Comparison of ENCODE assay signal across 22 cellular contexts in genomic region chr6:9039258-9039657, GRCh38.
DNase-seq lines count a peak whose midpoint lies in the region; ATAC-seq and TF ChIP-seq lines count a peak whose summit lies in the region.
"Had no signal": no experiment of that assay in that cellular context is flagged by ENCODE, and none has a peak within 500 bp of the region (broad histone marks: within the 10 kb centered on the region; RNA-seq: fewer than 3 reads in every experiment).

No MANE protein-coding gene starts in this region.

- TF ChIP-seq CTCF in AG09319 (IDR thresholded peaks at IDR 0.05; ENCODE audit: low read depth, low read length) (peak; percentile 10), choroid plexus epithelial cell (conservative IDR thresholded peaks at IDR 0.05; ENCODE audit: low read depth, low read length) (no peak), esophagus squamous epithelium (IDR thresholded peaks at IDR 0.05) (no peak)

- 91 to 100% methylated on average over 3 to 5 of the region's 6 CpGs for WGBS in esophagus squamous epithelium, 2 donors

- no peaks in the 10 kb centered on the region for H3K36me3 ChIP-seq in SJCRH30
- H3K36me3 ChIP-seq in esophagus squamous epithelium = no peaks in the 10 kb centered on the region
- H3K36me3 ChIP-seq: gastrocnemius medialis, left ventricle myocardium inferior, upper lobe of left lung had no signal

- H3K4me3 ChIP-seq in SJCRH30 = no peak overlapping the region
- no peak overlapping the region for H3K4me3 ChIP-seq in choroid plexus epithelial cell (ENCODE audit: low read depth, low read length)
- H3K4me3 ChIP-seq in esophagus squamous epithelium = no peak overlapping the region
- H3K4me3 ChIP-seq: gastrocnemius medialis, left ventricle myocardium inferior, upper lobe of left lung had no signal

- ATAC-seq in GM18909 (IDR thresholded peaks at IDR 0.05; ENCODE audit: poor library complexity, unreplicated experiment) (no peak), HG03175 (IDR thresholded peaks at IDR 0.05; ENCODE audit: unreplicated experiment) (no peak)
- ATAC-seq: CD8-positive, alpha-beta T cell; gastrocnemius medialis; natural killer cell had no signal

- H3K27me3 ChIP-seq in SJCRH30 (no peaks in the 10 kb centered on the region), esophagus squamous epithelium (no peaks in the 10 kb centered on the region)
- H3K27me3 ChIP-seq: gastrocnemius medialis, upper lobe of left lung had no signal

- intact Hi-C loops in esophagus squamous epithelium (cut with DNase I) = no loop called here

- DNase-seq in AG09319 (ENCODE audit: extremely low read depth, low read depth) (no peak), Daoy (ENCODE audit: low read depth) (peak; percentile 54), SJCRH30 (peak; percentile 2), choroid plexus epithelial cell (ENCODE audit: low read depth) (peak; percentile 0), NOMO-1 (lab: John Stamatoyannopoulos, UW; ENCODE audit: unreplicated experiment in 2 of 2) (no peak), esophagus squamous epithelium (lab: John Stamatoyannopoulos, UW) (no peak)
- DNase-seq: activated CD4-positive, alpha-beta T cell treated with anti-CD3 and anti-CD28 coated beads for 1 hour; activated CD8-positive, alpha-beta memory T cell treated with anti-CD3 and anti-CD28 coated beads for 24 hours; activated T-cell treated with anti-CD3 and anti-CD28 coated beads, Interleukin-2, amount 50 U/mL, for 24 hours; CD8-positive, alpha-beta T cell; effector CD4-positive, alpha-beta T cell; gastrocnemius medialis; GOT3; hippocampal formation; left ventricle myocardium inferior; natural killer cell; NCI-H1092 treated with DMSO at 0.1 percent for 48 hours; small intestine; stimulated activated CD4-positive, alpha-beta T cell treated with anti-CD3 and anti-CD28 coated beads, Interleukin-1b, Interleukin-23, amount 100 ng/mL, for 48 hours; upper lobe of left lung had no signal

- TF ChIP-seq POLR2A in esophagus squamous epithelium (IDR thresholded peaks at IDR 0.05) = no peak

- H3K9me3 ChIP-seq in SJCRH30 (replicated peaks) (no peaks in the 10 kb centered on the region), esophagus squamous epithelium (peaks cover 0 to 8% (median 0%) of the 10 kb centered on the region in 3 donors)
- H3K9me3 ChIP-seq: gastrocnemius medialis had no signal

- H3K27ac ChIP-seq in SJCRH30 = no peak overlapping the region
- H3K27ac ChIP-seq in esophagus squamous epithelium = no peak overlapping the region
- H3K27ac ChIP-seq: gastrocnemius medialis, left ventricle myocardium inferior, upper lobe of left lung had no signal

- peaks cover 2% of the 10 kb centered on the region; the same call in 1 of the 2 replicates for H3K4me1 ChIP-seq in SJCRH30
- H3K4me1 ChIP-seq in esophagus squamous epithelium = no peaks in the 10 kb centered on the region
- H3K4me1 ChIP-seq: gastrocnemius medialis, left ventricle myocardium inferior, upper lobe of left lung had no signal

Comparison
In these comparisons a context has a peak if more than half of its experiments do, and no peak if none do; other contexts are left out.
1. DNase-seq: peak in Daoy (single experiment), SJCRH30 (2 of 2) and choroid plexus epithelial cell (single experiment); none in AG09319 (single experiment), NOMO-1 (0 of 2) and esophagus squamous epithelium (single experiment).